Comparison of ENCODE assay signal across 8 cellular contexts in the genomic region with DNA sequence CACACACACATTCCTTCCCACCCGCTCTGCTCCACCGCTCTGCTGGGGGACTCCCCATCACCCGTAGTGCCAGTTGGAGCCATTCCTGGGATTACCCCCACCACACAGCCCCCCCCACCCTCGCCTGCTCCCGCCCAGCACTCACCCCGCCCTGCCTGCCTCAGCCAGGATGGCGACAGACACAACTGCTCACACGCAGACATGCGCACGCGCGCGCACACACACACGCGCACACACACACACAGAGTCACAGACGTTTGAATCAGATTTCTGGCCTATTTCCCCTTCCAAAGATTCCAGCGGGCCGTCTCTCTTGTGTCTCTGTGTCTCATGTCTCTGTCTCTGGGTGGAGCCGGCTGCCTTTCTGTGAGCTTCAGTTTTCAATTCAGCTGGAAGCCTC. TPM values are rescaled to one million over a fixed set of nuclear protein-coding genes. Genes with fewer than 3 reads are reported as not detected.
DNase-seq lines count a peak whose midpoint lies in the region; ATAC-seq and TF ChIP-seq lines count a peak whose summit lies in the region.

No MANE protein-coding gene starts in this region.

- no peak for ATAC-seq in GM21381 (IDR thresholded peaks at IDR 0.05; ENCODE audit: unreplicated experiment)
- no peak for ATAC-seq in HG02588 (IDR thresholded peaks at IDR 0.05; ENCODE audit: unreplicated experiment)

- DNase-seq in GM04504 (ENCODE audit: low read depth) = peak; percentile 60
- DNase-seq in SK-MEL-5 (ENCODE audit: low read depth, low spot score) = peak; percentile 30
- peak; percentile 76 for DNase-seq in fibroblast of pulmonary artery (ENCODE audit: low read depth)
- DNase-seq in retina = peak; percentile 28
- DNase-seq in LoVo (ENCODE audit: low spot score) = no peak
- no peak for DNase-seq in NOMO-1 treated with DMSO at 0.1 percent for 48 hours (lab: John Stamatoyannopoulos, UW; ENCODE audit: unreplicated experiment)

- in situ Hi-C loops in SK-MEL-5 (cut with HindIII; ENCODE audit: low pct_unique_long_range_greater_than_20kb, low sequenced_read_pairs) = no loop called here

- H3K4me3 ChIP-seq in fibroblast of pulmonary artery (replicated peaks; ENCODE audit: low read depth, low read length) = no peak overlapping the region

- TF ChIP-seq CTCF in fibroblast of pulmonary artery (IDR thresholded peaks at IDR 0.05; ENCODE audit: low read length, missing control alignments) = no peak

RNA-seq across cellular contexts. Expression of a gene that starts 4.4 kb away (rescaled TPM):
- total RNA-seq in SK-MEL-5 (2014; rRNA removed; shearing (Covaris generic)) = not detected in 2 replicates
- 0.01 and 0.03 TPM in 2 replicates for polyA plus RNA-seq in SK-MEL-5 (2015; cell fraction: cytosol; rRNA removed)
- 0.17 TPM in 1 of 2 replicates, not detected in the other for polyA plus RNA-seq in SK-MEL-5 (2015; cell fraction: nucleus; rRNA removed)

RNA-seq across cellular contexts. Expression of a gene that starts 17.9 kb away (rescaled TPM):
- 46.6 and 50.9 TPM in 2 replicates for total RNA-seq in SK-MEL-5 (2014; rRNA removed; shearing (Covaris generic))
- polyA plus RNA-seq in SK-MEL-5 (2015; cell fraction: cytosol; rRNA removed) = 142 and 169 TPM in 2 replicates
- 1,813 and 2,737 TPM in 2 replicates for polyA plus RNA-seq in SK-MEL-5 (2015; cell fraction: nucleus; rRNA removed)

RNA-seq across cellular contexts. Expression of a gene that starts 32.4 kb away (rescaled TPM):
- 0.03 TPM in 1 of 2 replicates, not detected in the other for total RNA-seq in SK-MEL-5 (2014; rRNA removed; shearing (Covaris generic))
- polyA plus RNA-seq in SK-MEL-5 (2015; cell fraction: cytosol; rRNA removed) = not detected in 2 replicates
- not detected in 2 replicates for polyA plus RNA-seq in SK-MEL-5 (2015; cell fraction: nucleus; rRNA removed)

RNA-seq across cellular contexts. Expression of a gene that starts 56.7 kb away (rescaled TPM):
- total RNA-seq in SK-MEL-5 (2014; rRNA removed; shearing (Covaris generic)) = 0.32 and 1.5 TPM in 2 replicates
- polyA plus RNA-seq in SK-MEL-5 (2015; cell fraction: cytosol; rRNA removed) = 0.28 and 0.50 TPM in 2 replicates
- 1.4 TPM in 2 replicates for polyA plus RNA-seq in SK-MEL-5 (2015; cell fraction: nucleus; rRNA removed)

Comparison
In these comparisons a context has a peak if more than half of its experiments do, and no peak if none do; other contexts are left out.
1. DNase-seq: peak in GM04504 (single experiment), SK-MEL-5 (single experiment), fibroblast of pulmonary artery (single experiment) and retina (single experiment); none in LoVo (single experiment) and NOMO-1 treated with DMSO at 0.1 percent for 48 hours (single experiment).